ENCODE assay signal across 25 cellular contexts in the genomic region with DNA sequence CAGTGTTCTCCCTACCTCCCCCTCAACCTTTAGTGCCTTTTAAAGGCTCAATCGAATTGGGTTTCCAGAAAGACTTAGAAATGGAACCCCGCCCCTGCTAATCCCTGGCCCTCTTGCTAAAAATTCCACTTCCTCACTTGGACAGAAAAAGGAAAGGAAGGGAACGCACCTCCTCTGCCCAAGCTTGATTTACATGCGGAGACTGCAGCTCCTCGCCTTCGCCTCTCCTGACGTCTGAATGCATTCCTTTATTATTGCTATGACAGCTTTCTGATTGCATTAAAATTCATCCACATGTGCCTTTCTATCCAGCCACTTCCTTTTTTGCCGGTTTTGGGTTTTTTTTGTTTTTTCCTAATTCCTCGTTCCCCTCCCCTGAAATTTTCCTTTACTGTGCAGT.
A peak's percentile ranks its signal among the peaks of the same experiment; 100 is the strongest.
DNase-seq lines count a peak whose midpoint lies in the region; ATAC-seq and TF ChIP-seq lines count a peak whose summit lies in the region.
"Had no signal": no experiment of that assay in that cellular context is flagged by ENCODE, and none has a peak within 500 bp of the region (broad histone marks: within the 10 kb centered on the region; RNA-seq: fewer than 3 reads in every experiment).

No MANE protein-coding gene starts in this region.

- TF ChIP-seq CTCF in neural progenitor cell (IDR thresholded peaks at IDR 0.05), result no peak

- CTCF ChIA-PET in activated naive CD4-positive, alpha-beta T cell treated with anti-CD3 and anti-CD28 coated beads, Interleukin-2, amount 10 ng/mL, durations not matched to agents 7 days and 5 days (lab: Charles Lee), result no interaction called here

- peaks cover 9% of the 10 kb centered on the region for H3K27me3 Mint-ChIP-seq in neural progenitor cell (ENCODE audit: insufficient read depth, low read depth)
- peaks cover 32 to 65% of the 10 kb centered on the region in 2 donors for H3K27me3 Mint-ChIP-seq in effector memory CD8-positive, alpha-beta T cell
- H3K27me3 Mint-ChIP-seq in activated naive CD4-positive, alpha-beta T cell treated with anti-CD3 and anti-CD28 coated beads, Interleukin-2, amount 10 ng/mL, durations not matched to agents 7 days and 5 days, result peaks cover 59% of the 10 kb centered on the region

- H3K27me3 ChIP-seq in neural progenitor cell, result no peaks in the 10 kb centered on the region
- H3K27me3 ChIP-seq: BE2C, BLaER1 had no signal

- H3K36me3 Mint-ChIP-seq in neural progenitor cell, result peaks cover 3% of the 10 kb centered on the region
- no peaks in the 10 kb centered on the region for H3K36me3 Mint-ChIP-seq in effector memory CD8-positive, alpha-beta T cell (ENCODE audit: insufficient read depth)
- no peaks in the 10 kb centered on the region for H3K36me3 Mint-ChIP-seq in activated naive CD4-positive, alpha-beta T cell treated with anti-CD3 and anti-CD28 coated beads, Interleukin-2, amount 10 ng/mL, durations not matched to agents 7 days and 5 days
- H3K36me3 Mint-ChIP-seq: CD14-positive monocyte; CD4-positive, alpha-beta memory T cell; CD4-positive, CD25-positive, alpha-beta regulatory T cell; CD8-positive, alpha-beta memory T cell had no signal

- H3F3A ChIP-seq in neural progenitor cell (ENCODE audit: low read depth), result peaks cover 19% of the 10 kb centered on the region

- H2AFZ ChIP-seq in neural progenitor cell (replicated peaks), result peak overlapping the region; percentile 45

- H4K20me1 ChIP-seq in neural progenitor cell (ENCODE audit: low read depth), result no peaks in the 10 kb centered on the region
- H4K20me1 ChIP-seq: BLaER1 had no signal

- H3K4me3 ChIP-seq in neural progenitor cell, result no peak overlapping the region
- H3K4me3 ChIP-seq: BLaER1, GM12878 had no signal

- H3K9me3 ChIP-seq in neural progenitor cell (ENCODE audit: low read depth), result no peaks in the 10 kb centered on the region
- H3K9me3 ChIP-seq: BE2C had no signal

- H3K9ac ChIP-seq in neural progenitor cell, result no peak overlapping the region
- H3K9ac ChIP-seq: BLaER1 had no signal

- no peak overlapping the region for H3K4me3 Mint-ChIP-seq in neural progenitor cell
- no peak overlapping the region for H3K4me3 Mint-ChIP-seq in effector memory CD8-positive, alpha-beta T cell
- no peak overlapping the region for H3K4me3 Mint-ChIP-seq in activated naive CD4-positive, alpha-beta T cell treated with anti-CD3 and anti-CD28 coated beads, Interleukin-2, amount 10 ng/mL, durations not matched to agents 7 days and 5 days
- H3K4me3 Mint-ChIP-seq: CD4-positive, alpha-beta memory T cell; CD4-positive, CD25-positive, alpha-beta regulatory T cell; CD8-positive, alpha-beta memory T cell had no signal

- H3K27ac ChIP-seq in cingulate gyrus (ENCODE audit: low read depth, low read length) (peak overlapping the region; percentile 29), neural progenitor cell (peak overlapping the region; percentile 58), substantia nigra (ENCODE audit: low read depth, low read length, poor library complexity, severe bottlenecking) (no peak overlapping the region)
- H3K27ac ChIP-seq: BLaER1 had no signal

- H3K4me1 Mint-ChIP-seq in neural progenitor cell, result peaks cover 6% of the 10 kb centered on the region
- peaks cover 0 to 1% of the 10 kb centered on the region in 2 donors for H3K4me1 Mint-ChIP-seq in effector memory CD8-positive, alpha-beta T cell (ENCODE audit: low read depth in 2 of 2)
- H3K4me1 Mint-ChIP-seq in activated naive CD4-positive, alpha-beta T cell treated with anti-CD3 and anti-CD28 coated beads, Interleukin-2, amount 10 ng/mL, durations not matched to agents 7 days and 5 days, result no peaks in the 10 kb centered on the region
- H3K4me1 Mint-ChIP-seq: CD14-positive monocyte had no signal

- peaks cover 7% of the 10 kb centered on the region for H3K9me3 Mint-ChIP-seq in neural progenitor cell
- H3K9me3 Mint-ChIP-seq in effector memory CD8-positive, alpha-beta T cell, result peaks cover 0 to 7% of the 10 kb centered on the region in 2 donors
- H3K9me3 Mint-ChIP-seq in activated naive CD4-positive, alpha-beta T cell treated with anti-CD3 and anti-CD28 coated beads, Interleukin-2, amount 10 ng/mL, durations not matched to agents 7 days and 5 days, result peaks cover 3% of the 10 kb centered on the region

- DNase-seq in neural progenitor cell (ENCODE audit: low spot score) (no peak), putamen (ENCODE audit: low spot score) (peak; percentile 52), OCI-M1 (lab: John Stamatoyannopoulos, UW) (no peak), substantia nigra (lab: John Stamatoyannopoulos, UW) (no peak)
- DNase-seq in effector memory CD8-positive, alpha-beta T cell, result no peak
- DNase-seq in activated naive CD4-positive, alpha-beta T cell treated with anti-CD3 and anti-CD28 coated beads, Interleukin-2, amount 10 ng/mL, durations not matched to agents 7 days and 5 days, result no peak
- DNase-seq: 8988T; ACHN; BE2C; C1 segment of cervical spinal cord; CD4-positive, alpha-beta memory T cell; CD4-positive, CD25-positive, alpha-beta regulatory T cell; CD8-positive, alpha-beta memory T cell; COR-L47; DMS 273 treated with DMSO at 0.1 percent for 48 hours; DMS153; DMS53; DMS79; DND-41; EL; GDM1 had no signal

- no peak for ATAC-seq in effector memory CD8-positive, alpha-beta T cell (replicated peaks)
- ATAC-seq: GM12878 had no signal

- peaks cover 27% of the 10 kb centered on the region for H3K4me1 ChIP-seq in neural progenitor cell
- H3K4me1 ChIP-seq: BE2C, BLaER1 had no signal

- no peaks in the 10 kb centered on the region for H3K36me3 ChIP-seq in neural progenitor cell
- H3K36me3 ChIP-seq: BE2C, BLaER1 had no signal

- no peaks in the 10 kb centered on the region for H3K79me2 ChIP-seq in neural progenitor cell (ENCODE audit: low read depth)

- peak overlapping the region; percentile 63 for H3K4me2 ChIP-seq in neural progenitor cell
- H3K4me2 ChIP-seq: BLaER1 had no signal

- H3K27ac Mint-ChIP-seq in neural progenitor cell, result no peak overlapping the region
- H3K27ac Mint-ChIP-seq in effector memory CD8-positive, alpha-beta T cell, result no peak overlapping the region
- H3K27ac Mint-ChIP-seq in activated naive CD4-positive, alpha-beta T cell treated with anti-CD3 and anti-CD28 coated beads, Interleukin-2, amount 10 ng/mL, durations not matched to agents 7 days and 5 days, result no peak overlapping the region
- H3K27ac Mint-ChIP-seq: CD14-positive monocyte; CD4-positive, alpha-beta memory T cell; CD4-positive, CD25-positive, alpha-beta regulatory T cell; CD8-positive, alpha-beta memory T cell had no signal
